24 cellular contexts compared by ENCODE assay signal in the genomic region with DNA sequence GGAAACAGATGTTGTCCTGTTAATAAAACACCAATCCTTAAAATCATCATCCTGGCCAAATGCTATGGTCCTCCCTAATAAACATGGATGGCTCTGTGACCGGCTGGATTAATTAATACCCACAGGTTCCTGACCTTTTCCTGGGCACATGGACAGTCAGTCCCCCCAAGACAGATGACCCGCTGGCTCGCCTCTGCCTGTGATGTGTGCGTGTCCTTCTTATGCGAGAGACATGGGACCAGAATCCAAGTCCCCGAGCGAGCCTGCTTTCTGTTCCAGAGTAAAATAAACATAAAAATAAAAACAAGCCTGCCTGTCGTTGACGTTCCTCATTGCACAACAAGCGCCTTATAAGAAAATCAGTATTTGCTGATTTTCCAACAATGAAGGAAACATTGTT.
DNase-seq lines count a peak whose midpoint lies in the region; ATAC-seq and TF ChIP-seq lines count a peak whose summit lies in the region.
"Had no signal": no experiment of that assay in that cellular context is flagged by ENCODE, and none has a peak within 500 bp of the region (broad histone marks: within the 10 kb centered on the region; RNA-seq: fewer than 3 reads in every experiment).

No MANE protein-coding gene starts in this region.

- no peaks in the 10 kb centered on the region for H3K4me1 Mint-ChIP-seq in osteocyte (ENCODE audit: unreplicated experiment)
- H3K4me1 Mint-ChIP-seq: CD14-positive monocyte; CD4-positive, alpha-beta memory T cell; CD4-positive, CD25-positive, alpha-beta regulatory T cell; CD8-positive, alpha-beta memory T cell had no signal

- H3K9me3 Mint-ChIP-seq in osteocyte (ENCODE audit: unreplicated experiment), result peaks cover 6% of the 10 kb centered on the region

- no peak for ATAC-seq in left cardiac atrium
- no peak for ATAC-seq in GM18867 (IDR thresholded peaks at IDR 0.05; ENCODE audit: unreplicated experiment)
- ATAC-seq: GM12878 had no signal

- TF ChIP-seq CTCF in esophagus muscularis mucosa (IDR thresholded peaks at IDR 0.05) (no peak), osteocyte (IDR thresholded peaks at IDR 0.05) (no peak), tibial nerve (IDR thresholded peaks at IDR 0.05) (no peak)

- H3K36me3 Mint-ChIP-seq in osteocyte (ENCODE audit: unreplicated experiment), result no peaks in the 10 kb centered on the region
- H3K36me3 Mint-ChIP-seq: CD14-positive monocyte; CD4-positive, alpha-beta memory T cell; CD4-positive, CD25-positive, alpha-beta regulatory T cell; CD8-positive, alpha-beta memory T cell had no signal

- WGBS in esophagus muscularis mucosa, result 89% methylated on average over 10 of the region's 10 CpGs
- 73 to 85% methylated on average over 10 of the region's 10 CpGs for WGBS in tibial nerve, 2 donors

- H3K4me3 ChIP-seq in esophagus muscularis mucosa (no peak overlapping the region), tibial nerve (no peak overlapping the region)
- H3K4me3 ChIP-seq: BLaER1, GM12878 had no signal

- H3K36me3 ChIP-seq in esophagus muscularis mucosa (no peaks in the 10 kb centered on the region), tibial nerve (no peaks in the 10 kb centered on the region)
- H3K36me3 ChIP-seq: BE2C, BLaER1 had no signal

- intact Hi-C loops in esophagus muscularis mucosa (cut with DNase I) (no loop called here), left cardiac atrium (cut with DNase I) (no loop called here)

- H3K27me3 Mint-ChIP-seq in osteocyte (ENCODE audit: unreplicated experiment), result no peaks in the 10 kb centered on the region
- H3K27me3 Mint-ChIP-seq: CD4-positive, alpha-beta memory T cell; CD4-positive, CD25-positive, alpha-beta regulatory T cell; CD8-positive, alpha-beta memory T cell had no signal

- no peaks in the 10 kb centered on the region for H3K9me3 ChIP-seq in esophagus muscularis mucosa
- no peaks in the 10 kb centered on the region for H3K9me3 ChIP-seq in tibial nerve
- H3K9me3 ChIP-seq: BE2C, BLaER1 had no signal

- TF ChIP-seq POLR2A in esophagus muscularis mucosa (IDR thresholded peaks at IDR 0.05; ENCODE audit: low read depth), result no peak
- TF ChIP-seq POLR2A in tibial nerve (IDR thresholded peaks at IDR 0.05), result no peak

- H3K27ac Mint-ChIP-seq in osteocyte (ENCODE audit: unreplicated experiment), result no peak overlapping the region
- H3K27ac Mint-ChIP-seq: CD14-positive monocyte; CD4-positive, alpha-beta memory T cell; CD4-positive, CD25-positive, alpha-beta regulatory T cell; CD8-positive, alpha-beta memory T cell had no signal

- no peak for TF ChIP-seq EP300 in esophagus muscularis mucosa (IDR thresholded peaks at IDR 0.05)
- peak in 1 of 2 donors; percentile 17 for TF ChIP-seq EP300 in tibial nerve (IDR thresholded peaks at IDR 0.05)

- no peak overlapping the region for H3K4me3 Mint-ChIP-seq in osteocyte (ENCODE audit: unreplicated experiment)
- H3K4me3 Mint-ChIP-seq: CD14-positive monocyte; CD4-positive, alpha-beta memory T cell; CD4-positive, CD25-positive, alpha-beta regulatory T cell; CD8-positive, alpha-beta memory T cell had no signal

- DNase-seq in esophagus muscularis mucosa (ENCODE audit: extremely low spot score) (peak; percentile 37), osteocyte (ENCODE audit: extremely low spot score, unreplicated experiment) (peak; percentile 53), tibial nerve (ENCODE audit: low spot score in 2 of 2) (peak; percentile 48 to 52), left cardiac atrium (no peak), middle frontal gyrus (ENCODE audit: extremely low spot score, low spot score) (no peak)
- DNase-seq: 8988T; ACHN; BE2C; C1 segment of cervical spinal cord; CD4-positive, alpha-beta memory T cell; CD4-positive, CD25-positive, alpha-beta regulatory T cell; CD8-positive, alpha-beta memory T cell; COR-L47; DMS 273 treated with DMSO at 0.1 percent for 48 hours; DMS153; DMS53; DMS79; DND-41; EL; GDM1 had no signal

- H3K27me3 ChIP-seq in esophagus muscularis mucosa (peaks cover 0 to 5% (median 0%) of the 10 kb centered on the region in 4 donors), tibial nerve (no peaks in the 10 kb centered on the region)
- H3K27me3 ChIP-seq: BE2C, BLaER1 had no signal

- H3K4me1 ChIP-seq in esophagus muscularis mucosa (no peaks in the 10 kb centered on the region), tibial nerve (no peaks in the 10 kb centered on the region)
- H3K4me1 ChIP-seq: BE2C, BLaER1 had no signal

- no peak overlapping the region for H3K27ac ChIP-seq in esophagus muscularis mucosa (replicated peaks in 1 of 4)
- no peak overlapping the region for H3K27ac ChIP-seq in tibial nerve
- H3K27ac ChIP-seq: BLaER1 had no signal

Comparison
In these comparisons a context has a peak if more than half of its experiments do, and no peak if none do; other contexts are left out.
1. DNase-seq: peak in esophagus muscularis mucosa (single experiment), osteocyte (single experiment) and tibial nerve (2 of 2); none in left cardiac atrium (single experiment) and middle frontal gyrus (single experiment).